In the genomic region with DNA sequence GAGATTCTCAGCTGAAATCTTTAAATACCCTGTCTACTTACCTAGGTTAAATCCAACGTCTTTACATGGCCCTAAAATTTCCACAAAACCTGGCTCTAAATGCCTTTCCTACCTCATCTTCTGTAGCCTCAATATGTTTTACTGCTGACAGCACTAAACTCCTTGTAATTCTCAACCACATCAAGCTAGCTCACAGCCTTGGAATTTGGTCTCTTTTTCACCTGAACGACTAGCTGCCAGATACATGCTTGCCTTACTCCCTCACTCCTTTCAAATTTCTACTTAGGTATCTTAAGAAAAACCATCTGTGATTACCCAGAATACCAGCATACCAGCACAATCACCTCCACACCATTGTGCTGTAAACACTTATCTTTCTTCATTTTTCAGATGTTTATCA, we compare ENCODE assay signal across 22 cellular contexts.
DNase-seq lines count a peak whose midpoint lies in the region; ATAC-seq and TF ChIP-seq lines count a peak whose summit lies in the region.
"Had no signal": no experiment of that assay in that cellular context is flagged by ENCODE, and none has a peak within 500 bp of the region (broad histone marks: within the 10 kb centered on the region; RNA-seq: fewer than 3 reads in every experiment).

No MANE protein-coding gene starts in this region.

- no peak overlapping the region for H2AFZ ChIP-seq in H9 (ENCODE audit: low read length)

- H4K91ac ChIP-seq in H9 (ENCODE audit: insufficient read length, low read depth, low read length), result no peak overlapping the region

- H4K5ac ChIP-seq in H9 (ENCODE audit: insufficient read length, low read depth, low read length), result no peak overlapping the region

- CTCF ChIA-PET in WTC11 (lab: Charles Lee), result interaction anchor here (1.1 to 1.5 kb wide), 2 partner anchors 18 to 44 kb away, joined by 3 to 5 read pairs; no protein-coding TSS in a partner anchor

- no peak overlapping the region for H2BK120ac ChIP-seq in H9 (ENCODE audit: low read depth, low read length, poor library complexity, severe bottlenecking)

- H3K9ac ChIP-seq in H9 (ENCODE audit: extremely low read depth, insufficient read length, low read length), result no peak overlapping the region
- H3K9ac ChIP-seq: KMS-11 had no signal

- H3K4me1 ChIP-seq in H9 (ENCODE audit: insufficient read depth, low read length) (no peaks in the 10 kb centered on the region; the same call in 1 of the 2 replicates), foreskin keratinocyte (no peaks in the 10 kb centered on the region)
- H3K4me1 ChIP-seq: A549 had no signal

- H3K23ac ChIP-seq in H9 (ENCODE audit: insufficient read length, low read depth, low read length), result no peak overlapping the region

- POLR2A ChIA-PET in WTC11 (lab: Charles Lee), result no interaction called here

- no peak overlapping the region for H2BK15ac ChIP-seq in H9 (ENCODE audit: low read depth, low read length)

- no peaks in the 10 kb centered on the region for H3K27me3 Mint-ChIP-seq in H9 (ENCODE audit: low read depth)
- no peaks in the 10 kb centered on the region for H3K27me3 Mint-ChIP-seq in WTC11 (ENCODE audit: low read depth)
- H3K27me3 Mint-ChIP-seq in mesothelial cell of epicardium (ENCODE audit: low read depth), result no peaks in the 10 kb centered on the region
- H3K27me3 Mint-ChIP-seq in progenitor cell of endocrine pancreas, result no peaks in the 10 kb centered on the region
- H3K27me3 Mint-ChIP-seq: B cell had no signal

- DNase-seq in H9 (no peak), WTC11 (ENCODE audit: low spot score) (no peak), foreskin keratinocyte (peak; percentile 37 to 71), mesothelial cell of epicardium (ENCODE audit: low spot score in 2 of 2, unreplicated experiment in 2 of 2) (no peak), progenitor cell of endocrine pancreas (ENCODE audit: low spot score, unreplicated experiment) (no peak), nucleus accumbens (lab: John Stamatoyannopoulos, UW) (no peak)
- DNase-seq: GOT3, IMR-90, MV-4-11, NCI-H1694, NCI-H2081, NCI-H2171, NCI-H446 treated with DMSO at 0.1 percent for 48 hours, NCI-H526 treated with DMSO at 0.1 percent for 48 hours, PC-3, Right ventricle myocardium superior had no signal

- ATAC-seq in WTC11, result peak; percentile 30
- no peak for ATAC-seq in foreskin keratinocyte
- no peak for ATAC-seq in GM19463 (IDR thresholded peaks at IDR 0.05; ENCODE audit: unreplicated experiment)
- no peak for ATAC-seq in GM18867 (IDR thresholded peaks at IDR 0.05; ENCODE audit: unreplicated experiment)
- ATAC-seq: A549, PC-3 had no signal

- H3K79me2 ChIP-seq in H9 (ENCODE audit: insufficient read depth, low read length), result no peaks in the 10 kb centered on the region

- H3K4me2 ChIP-seq in H9 (ENCODE audit: insufficient read depth, insufficient read length, low read length), result no peak overlapping the region
- H3K4me2 ChIP-seq: A549, KMS-11 had no signal

- H3K4me3 Mint-ChIP-seq in H9 (no peak overlapping the region), WTC11 (no peak overlapping the region), mesothelial cell of epicardium (no peak overlapping the region), progenitor cell of endocrine pancreas (ENCODE audit: low read depth) (no peak overlapping the region)
- H3K4me3 Mint-ChIP-seq: B cell, CD14-positive monocyte had no signal

- no peak overlapping the region for H2BK5ac ChIP-seq in H9 (ENCODE audit: insufficient read length, low read length)

- TF ChIP-seq CTCF in H9 (conservative IDR thresholded peaks at IDR 0.05) (no peak), WTC11 (IDR thresholded peaks at IDR 0.05) (no peak), foreskin keratinocyte (conservative IDR thresholded peaks at IDR 0.05) (no peak), mesothelial cell of epicardium (IDR thresholded peaks at IDR 0.05; ENCODE audit: unreplicated experiment) (no peak), progenitor cell of endocrine pancreas (IDR thresholded peaks at IDR 0.05; ENCODE audit: unreplicated experiment) (no peak)

- no CpG with 5 or more reads among the region's 2 CpGs for WGBS in H9 (ENCODE audit: extremely low coverage, insufficient read length, low lambda C conversion rate)

- peak overlapping the region; percentile 79 for H2BK12ac ChIP-seq in H9 (ENCODE audit: insufficient read length, low read depth, low read length)

- H4K8ac ChIP-seq in H9 (replicated peaks; ENCODE audit: insufficient read length, low read depth, low read length), result no peak overlapping the region

- no peaks in the 10 kb centered on the region for H3K79me1 ChIP-seq in H9 (ENCODE audit: insufficient read depth, low read depth, low read length, poor library complexity, severe bottlenecking)

- no peak overlapping the region for H2BK20ac ChIP-seq in H9 (ENCODE audit: low read depth, low read length, poor library complexity, severe bottlenecking)

- H2AK5ac ChIP-seq in H9 (ENCODE audit: insufficient read length, low read length), result no peak overlapping the region

- H3K36me3 Mint-ChIP-seq in H9 (ENCODE audit: insufficient read depth in 1 of 3, low read depth in 3 of 3), result peaks cover 3 to 14% (median 8%) of the 10 kb centered on the region in 3 experiments; a peak in 6 of 7 replicates
- H3K36me3 Mint-ChIP-seq in WTC11, result peaks cover 7% of the 10 kb centered on the region
- no peaks in the 10 kb centered on the region for H3K36me3 Mint-ChIP-seq in mesothelial cell of epicardium
- H3K36me3 Mint-ChIP-seq in progenitor cell of endocrine pancreas (ENCODE audit: insufficient read depth), result no peaks in the 10 kb centered on the region
- H3K36me3 Mint-ChIP-seq: CD14-positive monocyte had no signal

- H3K4ac ChIP-seq in H9 (ENCODE audit: low read depth, low read length), result no peak overlapping the region

- no peaks in the 10 kb centered on the region for H3K9me3 ChIP-seq in H9 (ENCODE audit: control insufficient read depth, low read depth, low read length)
- H3K9me3 ChIP-seq: A549 had no signal

- H3K56ac ChIP-seq in H9 (ENCODE audit: insufficient read length, low read depth, low read length), result no peak overlapping the region

- no peak overlapping the region for H3T11ph ChIP-seq in H9 (ENCODE audit: low read length)

- no peak overlapping the region; the same call in 1 of the 2 replicates for H3K14ac ChIP-seq in H9 (ENCODE audit: insufficient read depth, low read length)

- no peak overlapping the region for H3K27ac ChIP-seq in H9 (ENCODE audit: insufficient read length, low read depth, low read length)
- H3K27ac ChIP-seq in foreskin keratinocyte, result no peak overlapping the region
- H3K27ac ChIP-seq: A549, KMS-11 had no signal

- H4K20me1 ChIP-seq in H9 (ENCODE audit: control insufficient read depth, insufficient read depth, insufficient read length), result no peaks in the 10 kb centered on the region

- H3K4me1 Mint-ChIP-seq in H9, result peaks cover 41 to 43% of the 10 kb centered on the region in 2 experiments
- peaks cover 53% of the 10 kb centered on the region for H3K4me1 Mint-ChIP-seq in WTC11
- H3K4me1 Mint-ChIP-seq in mesothelial cell of epicardium, result peaks cover 22% of the 10 kb centered on the region
- H3K4me1 Mint-ChIP-seq in progenitor cell of endocrine pancreas (ENCODE audit: low read depth), result peaks cover 4% of the 10 kb centered on the region
- H3K4me1 Mint-ChIP-seq: B cell, CD14-positive monocyte had no signal

- H3K23me2 ChIP-seq in H9 (ENCODE audit: insufficient read length, low read depth, low read length, poor library complexity, severe bottlenecking), result no peaks in the 10 kb centered on the region

- H3K27me3 ChIP-seq in H9 (ENCODE audit: insufficient read depth, low read length) (no peaks in the 10 kb centered on the region), foreskin keratinocyte (no peaks in the 10 kb centered on the region)

- peaks cover 9% of the 10 kb centered on the region in 2 experiments; a peak in 4 of 5 replicates for H3K9me3 Mint-ChIP-seq in H9
- H3K9me3 Mint-ChIP-seq in WTC11, result peaks cover 11% of the 10 kb centered on the region
- H3K9me3 Mint-ChIP-seq in mesothelial cell of epicardium, result peaks cover 13% of the 10 kb centered on the region
- no peaks in the 10 kb centered on the region for H3K9me3 Mint-ChIP-seq in progenitor cell of endocrine pancreas (ENCODE audit: low read depth)

- H3K27ac Mint-ChIP-seq in H9, result peak overlapping the region in 2 of 3 experiments; percentile 47 to 63; a peak in 4 of 7 replicates
- H3K27ac Mint-ChIP-seq in WTC11, result peak overlapping the region; percentile 63
- peak overlapping the region; percentile 80 for H3K27ac Mint-ChIP-seq in mesothelial cell of epicardium
- no peak overlapping the region for H3K27ac Mint-ChIP-seq in progenitor cell of endocrine pancreas
- H3K27ac Mint-ChIP-seq: B cell, CD14-positive monocyte had no signal

- no peak overlapping the region for H3K18ac ChIP-seq in H9 (ENCODE audit: insufficient read length, low read depth, low read length)

TF ChIP-seq in WTC11, 78 proteins besides CTCF, POLR2A, EP300 and RAD21 (continues in another document):
- TF ChIP-seq IRF2 (CRISPR knock-in tag; IDR thresholded peaks at IDR 0.05; ENCODE audit: borderline replicate concordance, low read depth) (no peak), ZBTB21 (CRISPR knock-in tag; IDR thresholded peaks at IDR 0.05; ENCODE audit: borderline replicate concordance) (no peak), ZNF138 (CRISPR knock-in tag; conservative IDR thresholded peaks at IDR 0.05) (no peak), CBFB (CRISPR knock-in tag; IDR thresholded peaks at IDR 0.05; ENCODE audit: low read depth) (no peak)
- TF ChIP-seq, protein P1, sequence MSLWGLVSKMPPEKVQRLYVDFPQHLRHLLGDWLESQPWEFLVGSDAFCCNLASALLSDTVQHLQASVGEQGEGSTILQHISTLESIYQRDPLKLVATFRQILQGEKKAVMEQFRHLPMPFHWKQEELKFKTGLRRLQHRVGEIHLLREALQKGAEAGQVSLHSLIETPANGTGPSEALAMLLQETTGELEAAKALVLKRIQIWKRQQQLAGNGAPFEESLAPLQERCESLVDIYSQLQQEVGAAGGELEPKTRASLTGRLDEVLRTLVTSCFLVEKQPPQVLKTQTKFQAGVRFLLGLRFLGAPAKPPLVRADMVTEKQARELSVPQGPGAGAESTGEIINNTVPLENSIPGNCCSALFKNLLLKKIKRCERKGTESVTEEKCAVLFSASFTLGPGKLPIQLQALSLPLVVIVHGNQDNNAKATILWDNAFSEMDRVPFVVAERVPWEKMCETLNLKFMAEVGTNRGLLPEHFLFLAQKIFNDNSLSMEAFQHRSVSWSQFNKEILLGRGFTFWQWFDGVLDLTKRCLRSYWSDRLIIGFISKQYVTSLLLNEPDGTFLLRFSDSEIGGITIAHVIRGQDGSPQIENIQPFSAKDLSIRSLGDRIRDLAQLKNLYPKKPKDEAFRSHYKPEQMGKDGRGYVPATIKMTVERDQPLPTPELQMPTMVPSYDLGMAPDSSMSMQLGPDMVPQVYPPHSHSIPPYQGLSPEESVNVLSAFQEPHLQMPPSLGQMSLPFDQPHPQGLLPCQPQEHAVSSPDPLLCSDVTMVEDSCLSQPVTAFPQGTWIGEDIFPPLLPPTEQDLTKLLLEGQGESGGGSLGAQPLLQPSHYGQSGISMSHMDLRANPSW (CRISPR knock-in tag; conservative IDR thresholded peaks at IDR 0.05; ENCODE audit: low read depth), result no peak
- TF ChIP-seq, protein P2, sequence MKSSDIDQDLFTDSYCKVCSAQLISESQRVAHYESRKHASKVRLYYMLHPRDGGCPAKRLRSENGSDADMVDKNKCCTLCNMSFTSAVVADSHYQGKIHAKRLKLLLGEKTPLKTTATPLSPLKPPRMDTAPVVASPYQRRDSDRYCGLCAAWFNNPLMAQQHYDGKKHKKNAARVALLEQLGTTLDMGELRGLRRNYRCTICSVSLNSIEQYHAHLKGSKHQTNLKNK (CRISPR knock-in tag; IDR thresholded peaks at IDR 0.05), result no peak

Comparison
In these comparisons a context has a peak if more than half of its experiments do, and no peak if none do; other contexts are left out.
1. DNase-seq: peak in foreskin keratinocyte (2 of 2); none in H9 (single experiment), WTC11 (single experiment), mesothelial cell of epicardium (0 of 2), progenitor cell of endocrine pancreas (single experiment) and nucleus accumbens (0 of 56).